Comparison of ENCODE assay signal across 8 cellular contexts in genomic region chr3:123584988-123585937, GRCh38. TPM values are rescaled to one million over a fixed set of nuclear protein-coding genes. Genes with fewer than 3 reads are reported as not detected.
DNase-seq lines count a peak whose midpoint lies in the region; TF ChIP-seq lines count a peak whose summit lies in the region.

HACD2 (minus strand) TSS chr3:123585053; CDS start chr3:123585027, 26 bp downstream.

- H3K9me3 ChIP-seq in SK-N-MC (ENCODE audit: low read depth, low read length), result peaks cover 7% of the 10 kb centered on the region; the same call in 1 of the 2 replicates

- peaks cover 33% of the 10 kb centered on the region for H3K36me3 ChIP-seq in SK-N-MC (ENCODE audit: insufficient read depth, low read length)

- no peak for TF ChIP-seq CTCF in HFFc6 (IDR thresholded peaks at IDR 0.05)
- TF ChIP-seq CTCF in NB4 (IDR thresholded peaks at IDR 0.05; ENCODE audit: low read depth, low read length), result no peak

- H3K9me3 Mint-ChIP-seq in HFFc6, result peaks cover 14% of the 10 kb centered on the region
- peaks cover 21% of the 10 kb centered on the region for H3K9me3 Mint-ChIP-seq in activated naive CD4-positive, alpha-beta T cell treated with anti-CD3 and anti-CD28 coated beads, Interleukin-2, amount 10 ng/mL, durations not matched to agents 7 days and 5 days

- peak; percentile 83 for DNase-seq in GM04503 (ENCODE audit: low read depth)
- DNase-seq in HFFc6, result peak; percentile 96
- peak; percentile 97 for DNase-seq in NB4 (ENCODE audit: low read depth)
- DNase-seq in SK-N-MC (ENCODE audit: low read depth, low spot score), result peak; percentile 93
- DNase-seq in activated naive CD4-positive, alpha-beta T cell treated with anti-CD3 and anti-CD28 coated beads, Interleukin-2, amount 10 ng/mL, durations not matched to agents 7 days and 5 days, result peak; percentile 96
- DNase-seq in germinal center (ENCODE audit: low spot score), result peak; percentile 94
- DNase-seq in non-pigmented ciliary epithelial cell (ENCODE audit: low read depth), result peak; percentile 86
- DNase-seq in superior temporal gyrus (ENCODE audit: extremely low spot score), result peak; percentile 99

- CTCF ChIA-PET in activated naive CD4-positive, alpha-beta T cell treated with anti-CD3 and anti-CD28 coated beads, Interleukin-2, amount 10 ng/mL, durations not matched to agents 7 days and 5 days (lab: Charles Lee), result no interaction called here

- H3K36me3 Mint-ChIP-seq in HFFc6 (ENCODE audit: low read depth), result peaks cover 40% of the 10 kb centered on the region
- peaks cover 35% of the 10 kb centered on the region for H3K36me3 Mint-ChIP-seq in activated naive CD4-positive, alpha-beta T cell treated with anti-CD3 and anti-CD28 coated beads, Interleukin-2, amount 10 ng/mL, durations not matched to agents 7 days and 5 days

- H3K27me3 Mint-ChIP-seq in HFFc6 (ENCODE audit: insufficient read depth), result peaks cover 2% of the 10 kb centered on the region; the same call in 1 of the 2 replicates
- H3K27me3 Mint-ChIP-seq in activated naive CD4-positive, alpha-beta T cell treated with anti-CD3 and anti-CD28 coated beads, Interleukin-2, amount 10 ng/mL, durations not matched to agents 7 days and 5 days, result no peaks in the 10 kb centered on the region

- peak within 1 kb of the TSS; percentile 98 for H3K4me3 ChIP-seq in NB4 (ENCODE audit: low read depth, low read length)
- H3K4me3 ChIP-seq in SK-N-MC, result peak within 1 kb of the TSS; percentile 96

- peaks cover 26% of the 10 kb centered on the region for H3K4me1 Mint-ChIP-seq in HFFc6 (ENCODE audit: low read depth)
- H3K4me1 Mint-ChIP-seq in activated naive CD4-positive, alpha-beta T cell treated with anti-CD3 and anti-CD28 coated beads, Interleukin-2, amount 10 ng/mL, durations not matched to agents 7 days and 5 days, result peaks cover 31% of the 10 kb centered on the region

- H3K27ac Mint-ChIP-seq in HFFc6, result peak within 1 kb of the TSS; percentile 67
- H3K27ac Mint-ChIP-seq in activated naive CD4-positive, alpha-beta T cell treated with anti-CD3 and anti-CD28 coated beads, Interleukin-2, amount 10 ng/mL, durations not matched to agents 7 days and 5 days, result peak within 1 kb of the TSS; percentile 16

- TF ChIP-seq POLR2A in NB4 (IDR thresholded peaks at IDR 0.05; ENCODE audit: extremely low read depth, insufficient read length), result peak; percentile 70

- H3K27ac ChIP-seq in SK-N-MC, result peak within 1 kb of the TSS; percentile 97

- peak within 1 kb of the TSS; percentile 88 for H3K9ac ChIP-seq in SK-N-MC (ENCODE audit: insufficient read length)

- H3K4me3 Mint-ChIP-seq in HFFc6, result no peak within 1 kb of the TSS
- no peak within 1 kb of the TSS for H3K4me3 Mint-ChIP-seq in activated naive CD4-positive, alpha-beta T cell treated with anti-CD3 and anti-CD28 coated beads, Interleukin-2, amount 10 ng/mL, durations not matched to agents 7 days and 5 days

RNA-seq across cellular contexts. Expression of gene HACD2, which starts in this region (rescaled TPM):
- total RNA-seq in HFFc6 (2021; fragmentation: NEBNext Ultra II Directional; extraction: Animal tissue kit (Norgen Biotek cat#: 25700)), result 10 to 100 TPM; 56.6 to 85.7 (median 75.7) TPM

Comparison
In these comparisons a context has a peak if more than half of its experiments do, and no peak if none do; other contexts are left out.
1. Peak in every context shown above with its lines: DNase-seq, H3K4me3 ChIP-seq and H3K27ac ChIP-seq.